ENCODE assay signal across 1 cellular context in genomic region chr9:128150594-128151342, GRCh38.
TF ChIP-seq lines count a peak whose summit lies in the region.

No MANE protein-coding gene starts in this region.

TF ChIP-seq in IMR-90, 13 proteins besides CTCF, POLR2A, EP300 and RAD21:
- TF ChIP-seq CEBPB (IDR thresholded peaks at IDR 0.05; ENCODE audit: low read depth, low read length) (no peak), RCOR1 (IDR thresholded peaks at IDR 0.05; ENCODE audit: insufficient replicate concordance, low read length) (no peak), RFX5 (IDR thresholded peaks at IDR 0.05; ENCODE audit: low read depth, low read length) (no peak), MAFK (IDR thresholded peaks at IDR 0.05; ENCODE audit: low read depth, low read length) (no peak)
